28 cellular contexts compared by ENCODE assay signal in genomic region chr9:398085-398484, GRCh38.
"Had no signal": no experiment of that assay in that cellular context is flagged by ENCODE, and none has a peak within 500 bp of the region (broad histone marks: within the 10 kb centered on the region; RNA-seq: fewer than 3 reads in every experiment).

No MANE protein-coding gene starts in this region.

- H3K4me3 ChIP-seq: colonic mucosa, coronary artery, dorsolateral prefrontal cortex, esophagus muscularis mucosa, esophagus squamous epithelium, gastrocnemius medialis, gastroesophageal sphincter, heart left ventricle, heart right ventricle had no signal

- H3K27ac ChIP-seq: colonic mucosa, coronary artery, dorsolateral prefrontal cortex, epithelial cell of prostate, esophagus muscularis mucosa, esophagus squamous epithelium, foreskin keratinocyte, gastrocnemius medialis, gastroesophageal sphincter, heart left ventricle, heart right ventricle had no signal

- H3K9me3 Mint-ChIP-seq: dendritic cell treated with granulocyte-macrophage colony-stimulating factor and Interleukin-4, amounts not matched to agents 40 ng/mL and 50 ng/mL, for 4 days; effector memory CD8-positive, alpha-beta T cell; endodermal cell had no signal

- H3K9me3 ChIP-seq: colonic mucosa, esophagus muscularis mucosa, esophagus squamous epithelium, gastrocnemius medialis, gastroesophageal sphincter, heart left ventricle, heart right ventricle had no signal

- H3K27me3 Mint-ChIP-seq: dendritic cell treated with granulocyte-macrophage colony-stimulating factor and Interleukin-4, amounts not matched to agents 40 ng/mL and 50 ng/mL, for 4 days; effector memory CD8-positive, alpha-beta T cell had no signal

- H3K36me3 ChIP-seq: colonic mucosa, gastrocnemius medialis had no signal

- H3K4me3 Mint-ChIP-seq: dendritic cell treated with granulocyte-macrophage colony-stimulating factor and Interleukin-4, amounts not matched to agents 40 ng/mL and 50 ng/mL, for 4 days; effector memory CD8-positive, alpha-beta T cell; endodermal cell had no signal

- ATAC-seq: effector memory CD8-positive, alpha-beta T cell; esophagus mucosa; foreskin keratinocyte; gastrocnemius medialis; gastroesophageal sphincter; heart left ventricle; heart right ventricle had no signal

- H3K4me1 ChIP-seq: colonic mucosa, esophagus squamous epithelium, foreskin keratinocyte, gastrocnemius medialis, heart left ventricle, heart right ventricle had no signal

- H3K27ac Mint-ChIP-seq: dendritic cell treated with granulocyte-macrophage colony-stimulating factor and Interleukin-4, amounts not matched to agents 40 ng/mL and 50 ng/mL, for 4 days; effector memory CD8-positive, alpha-beta T cell; endodermal cell had no signal

- FAIRE-seq: colon, endometrium, endothelial cell of umbilical vein had no signal

- H3K27me3 ChIP-seq: colonic mucosa, esophagus muscularis mucosa, esophagus squamous epithelium, foreskin keratinocyte, gastrocnemius medialis, gastroesophageal sphincter, heart left ventricle, heart right ventricle had no signal

- DNase-seq: colonic mucosa; cortex of kidney; dermis blood vessel endothelial cell; dorsolateral prefrontal cortex; effector CD4-positive, alpha-beta T cell; effector CD8-positive, alpha-beta T cell; effector memory CD4-positive, alpha-beta T cell; effector memory CD8-positive, alpha-beta T cell; endodermal cell; erythroblast; esophagus squamous epithelium; foreskin fibroblast; foreskin keratinocyte; foreskin melanocyte; gastrocnemius medialis; glutamatergic neuron; head of caudate nucleus; heart left ventricle; heart right ventricle had no signal
